ENCODE assay signal across 18 cellular contexts in genomic region chr17:56658648-56659047, GRCh38.
"Had no signal": no experiment of that assay in that cellular context is flagged by ENCODE, and none has a peak within 500 bp of the region (broad histone marks: within the 10 kb centered on the region; RNA-seq: fewer than 3 reads in every experiment).

No MANE protein-coding gene starts in this region.

- DNase-seq: activated CD4-positive, alpha-beta T cell treated with anti-CD3 and anti-CD28 coated beads for 1 hour; activated CD4-positive, alpha-beta T cell treated with anti-CD3 and anti-CD28 coated beads, Interleukin-2, amount 50 U/mL, for 48 hours; activated CD8-positive, alpha-beta memory T cell treated with anti-CD3 and anti-CD28 coated beads, Interleukin-2, amount 10 ng/mL, durations not matched to agents 7 days and 5 days; activated naive CD4-positive, alpha-beta T cell treated with anti-CD3 and anti-CD28 coated beads, Interleukin-2, amount 10 ng/mL, durations not matched to agents 7 days and 5 days; cerebellar nuclear complex; cortex of kidney; heart right ventricle; immature natural killer cell; left ventricle myocardium superior; nephron progenitor cell; nucleus accumbens; posterior cingulate gyrus; retina; spleen; stimulated activated naive CD4-positive, alpha-beta T cell; thyroid gland had no signal

- H3K27ac Mint-ChIP-seq: activated CD8-positive, alpha-beta memory T cell treated with anti-CD3 and anti-CD28 coated beads, Interleukin-2, amount 10 ng/mL, durations not matched to agents 7 days and 5 days; activated naive CD4-positive, alpha-beta T cell treated with anti-CD3 and anti-CD28 coated beads, Interleukin-2, amount 10 ng/mL, durations not matched to agents 7 days and 5 days; immature natural killer cell; nephron progenitor cell had no signal

- H3K4me3 Mint-ChIP-seq: activated CD8-positive, alpha-beta memory T cell treated with anti-CD3 and anti-CD28 coated beads, Interleukin-2, amount 10 ng/mL, durations not matched to agents 7 days and 5 days; activated naive CD4-positive, alpha-beta T cell treated with anti-CD3 and anti-CD28 coated beads, Interleukin-2, amount 10 ng/mL, durations not matched to agents 7 days and 5 days; immature natural killer cell; nephron progenitor cell had no signal

- H3K36me3 Mint-ChIP-seq: activated CD8-positive, alpha-beta memory T cell treated with anti-CD3 and anti-CD28 coated beads, Interleukin-2, amount 10 ng/mL, durations not matched to agents 7 days and 5 days; activated naive CD4-positive, alpha-beta T cell treated with anti-CD3 and anti-CD28 coated beads, Interleukin-2, amount 10 ng/mL, durations not matched to agents 7 days and 5 days had no signal

- H3K4me1 Mint-ChIP-seq: immature natural killer cell, nephron progenitor cell had no signal

- H3K9me3 Mint-ChIP-seq: activated naive CD4-positive, alpha-beta T cell treated with anti-CD3 and anti-CD28 coated beads, Interleukin-2, amount 10 ng/mL, durations not matched to agents 7 days and 5 days; nephron progenitor cell had no signal

- ATAC-seq: activated CD8-positive, alpha-beta memory T cell treated with anti-CD3 and anti-CD28 coated beads, Interleukin-2, amount 10 ng/mL, durations not matched to agents 7 days and 5 days; esophagus mucosa; gastroesophageal sphincter; heart right ventricle; left ventricle myocardium superior had no signal
